1 cellular context compared by ENCODE assay signal in the genomic region with DNA sequence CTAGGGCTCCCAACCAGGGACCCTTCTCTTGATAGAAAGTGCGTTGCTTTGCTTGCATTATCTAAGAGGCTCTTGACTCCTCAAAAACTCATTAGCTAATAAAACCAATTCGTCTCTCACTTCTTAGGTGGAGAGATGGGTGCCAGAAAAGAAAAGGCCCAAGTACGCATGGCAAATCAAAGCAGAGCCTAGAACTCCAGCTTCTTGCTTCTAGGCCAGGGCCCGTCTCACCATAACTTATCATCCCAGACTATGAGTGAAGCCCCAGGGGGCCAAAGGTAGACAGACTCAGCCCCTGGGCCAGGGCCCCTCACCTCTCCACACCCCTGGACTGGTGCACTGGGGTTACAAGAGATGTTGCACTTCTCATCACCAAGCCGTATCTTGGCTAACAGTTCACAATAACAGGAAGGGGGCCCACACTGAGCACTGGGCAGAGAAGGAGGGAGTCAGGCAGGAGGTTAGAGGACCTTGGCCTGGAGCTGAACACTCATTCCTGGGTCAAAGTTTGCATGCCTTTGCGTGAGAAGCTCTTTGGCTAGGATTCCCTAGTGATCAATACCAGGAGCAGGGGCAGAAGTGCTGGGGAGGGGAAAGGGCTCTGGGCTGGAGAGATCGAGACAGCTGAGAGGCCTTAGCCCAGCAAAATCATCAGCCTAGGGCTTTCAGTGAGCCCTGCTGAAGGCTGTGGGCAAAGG.
TF ChIP-seq lines count a peak whose summit lies in the region.

No MANE protein-coding gene starts in this region.

TF ChIP-seq in HepG2, 621 proteins besides CTCF, POLR2A, EP300 and RAD21 (continued from another document and continues in another):
- TF ChIP-seq PRDM10 (CRISPR knock-in tag; IDR thresholded peaks at IDR 0.05; ENCODE audit: low read depth) (no peak), ZNF879 (CRISPR knock-in tag; IDR thresholded peaks at IDR 0.05) (no peak), NR2C2 (CRISPR knock-in tag; IDR thresholded peaks at IDR 0.05; ENCODE audit: borderline replicate concordance) (peak; percentile 91), ZNF589 (CRISPR knock-in tag; conservative IDR thresholded peaks at IDR 0.05) (no peak), TGIF2 (CRISPR knock-in tag; IDR thresholded peaks at IDR 0.05) (no peak), HNF4G (IDR thresholded peaks at IDR 0.05; ENCODE audit: borderline replicate concordance, low read depth, low read length) (peak; percentile 96), HNF4G (CRISPR knock-in tag; IDR thresholded peaks at IDR 0.05; ENCODE audit: borderline replicate concordance, low read depth) (peak; percentile 97), ZFP1 (CRISPR knock-in tag; IDR thresholded peaks at IDR 0.05) (no peak), PHF8 (CRISPR knock-in tag; IDR thresholded peaks at IDR 0.05) (no peak), PRMT3 (CRISPR knock-in tag; IDR thresholded peaks at IDR 0.05; ENCODE audit: borderline replicate concordance, low read depth) (no peak), KAT2B (IDR thresholded peaks at IDR 0.05; ENCODE audit: borderline replicate concordance, low read depth, low read length) (peak; percentile 57), U2AF1 (optimal IDR thresholded peaks at IDR 0.05; ENCODE audit: low read depth, low read length) (no peak), HOXA5 (CRISPR knock-in tag; IDR thresholded peaks at IDR 0.05) (no peak), ZNF569 (CRISPR knock-in tag; IDR thresholded peaks at IDR 0.05; ENCODE audit: borderline replicate concordance) (0 out of 2 replicates have a peak, but pooled peaks have one; percentile 64), ARID5B (CRISPR knock-in tag; IDR thresholded peaks at IDR 0.05) (peak; percentile 93), PHF20 (CRISPR knock-in tag; IDR thresholded peaks at IDR 0.05) (0 out of 2 replicates have a peak, but pooled peaks have one; percentile 46), KDM3A (CRISPR knock-in tag; IDR thresholded peaks at IDR 0.05; ENCODE audit: low read depth) (0 out of 2 replicates have a peak, but pooled peaks have one; percentile 59), ZKSCAN8 (CRISPR knock-in tag; IDR thresholded peaks at IDR 0.05; ENCODE audit: borderline replicate concordance) (0 out of 2 replicates have a peak, but pooled peaks have one; percentile 65), ZNF781 (CRISPR knock-in tag; IDR thresholded peaks at IDR 0.05; ENCODE audit: borderline replicate concordance, not compliant biosample characterization) (no peak), MEF2D (CRISPR knock-in tag; IDR thresholded peaks at IDR 0.05) (peak; percentile 89), KLF6 (CRISPR knock-in tag; IDR thresholded peaks at IDR 0.05) (no peak), POGK (CRISPR knock-in tag; conservative IDR thresholded peaks at IDR 0.05) (no peak; the same call in 1 of the 2 replicates), ZNF83 (CRISPR knock-in tag; IDR thresholded peaks at IDR 0.05; ENCODE audit: borderline replicate concordance) (no peak), AKAP8 (CRISPR knock-in tag; IDR thresholded peaks at IDR 0.05) (no peak), ZNF652 (CRISPR knock-in tag; IDR thresholded peaks at IDR 0.05; ENCODE audit: borderline replicate concordance, low read depth) (peak; percentile 47; the same call in 1 of the 2 replicates), JUND (CRISPR knock-in tag; IDR thresholded peaks at IDR 0.05) (0 out of 2 replicates have a peak, but pooled peaks have one; percentile 54), TP53 (CRISPR knock-in tag; conservative IDR thresholded peaks at IDR 0.05) (no peak), TCF7 (IDR thresholded peaks at IDR 0.05; ENCODE audit: low read depth) (no peak), HNRNPH1 (optimal IDR thresholded peaks at IDR 0.05; ENCODE audit: low read depth, low read length) (no peak), NFE2L2 (IDR thresholded peaks at IDR 0.05; ENCODE audit: low read length) (no peak), ZNF282 (IDR thresholded peaks at IDR 0.05; ENCODE audit: partially characterized antibody) (no peak)
- TF ChIP-seq, protein P1, sequence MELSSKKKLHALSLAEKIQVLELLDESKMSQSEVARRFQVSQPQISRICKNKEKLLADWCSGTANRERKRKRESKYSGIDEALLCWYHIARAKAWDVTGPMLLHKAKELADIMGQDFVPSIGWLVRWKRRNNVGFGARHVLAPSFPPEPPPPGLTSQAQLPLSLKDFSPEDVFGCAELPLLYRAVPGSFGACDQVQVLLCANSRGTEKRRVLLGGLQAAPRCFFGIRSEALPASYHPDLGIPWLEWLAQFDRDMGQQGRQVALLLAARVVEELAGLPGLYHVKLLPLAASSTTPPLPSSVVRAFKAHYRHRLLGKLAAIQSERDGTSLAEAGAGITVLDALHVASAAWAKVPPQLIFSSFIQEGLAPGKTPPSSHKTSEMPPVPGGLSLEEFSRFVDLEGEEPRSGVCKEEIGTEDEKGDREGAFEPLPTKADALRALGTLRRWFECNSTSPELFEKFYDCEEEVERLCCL (CRISPR knock-in tag; IDR thresholded peaks at IDR 0.05; ENCODE audit: borderline replicate concordance): no peak
- TF ChIP-seq, protein P2, sequence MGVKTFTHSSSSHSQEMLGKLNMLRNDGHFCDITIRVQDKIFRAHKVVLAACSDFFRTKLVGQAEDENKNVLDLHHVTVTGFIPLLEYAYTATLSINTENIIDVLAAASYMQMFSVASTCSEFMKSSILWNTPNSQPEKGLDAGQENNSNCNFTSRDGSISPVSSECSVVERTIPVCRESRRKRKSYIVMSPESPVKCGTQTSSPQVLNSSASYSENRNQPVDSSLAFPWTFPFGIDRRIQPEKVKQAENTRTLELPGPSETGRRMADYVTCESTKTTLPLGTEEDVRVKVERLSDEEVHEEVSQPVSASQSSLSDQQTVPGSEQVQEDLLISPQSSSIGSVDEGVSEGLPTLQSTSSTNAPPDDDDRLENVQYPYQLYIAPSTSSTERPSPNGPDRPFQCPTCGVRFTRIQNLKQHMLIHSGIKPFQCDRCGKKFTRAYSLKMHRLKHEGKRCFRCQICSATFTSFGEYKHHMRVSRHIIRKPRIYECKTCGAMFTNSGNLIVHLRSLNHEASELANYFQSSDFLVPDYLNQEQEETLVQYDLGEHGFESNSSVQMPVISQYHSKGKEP (CRISPR knock-in tag; IDR thresholded peaks at IDR 0.05): no peak
- TF ChIP-seq, protein P3, sequence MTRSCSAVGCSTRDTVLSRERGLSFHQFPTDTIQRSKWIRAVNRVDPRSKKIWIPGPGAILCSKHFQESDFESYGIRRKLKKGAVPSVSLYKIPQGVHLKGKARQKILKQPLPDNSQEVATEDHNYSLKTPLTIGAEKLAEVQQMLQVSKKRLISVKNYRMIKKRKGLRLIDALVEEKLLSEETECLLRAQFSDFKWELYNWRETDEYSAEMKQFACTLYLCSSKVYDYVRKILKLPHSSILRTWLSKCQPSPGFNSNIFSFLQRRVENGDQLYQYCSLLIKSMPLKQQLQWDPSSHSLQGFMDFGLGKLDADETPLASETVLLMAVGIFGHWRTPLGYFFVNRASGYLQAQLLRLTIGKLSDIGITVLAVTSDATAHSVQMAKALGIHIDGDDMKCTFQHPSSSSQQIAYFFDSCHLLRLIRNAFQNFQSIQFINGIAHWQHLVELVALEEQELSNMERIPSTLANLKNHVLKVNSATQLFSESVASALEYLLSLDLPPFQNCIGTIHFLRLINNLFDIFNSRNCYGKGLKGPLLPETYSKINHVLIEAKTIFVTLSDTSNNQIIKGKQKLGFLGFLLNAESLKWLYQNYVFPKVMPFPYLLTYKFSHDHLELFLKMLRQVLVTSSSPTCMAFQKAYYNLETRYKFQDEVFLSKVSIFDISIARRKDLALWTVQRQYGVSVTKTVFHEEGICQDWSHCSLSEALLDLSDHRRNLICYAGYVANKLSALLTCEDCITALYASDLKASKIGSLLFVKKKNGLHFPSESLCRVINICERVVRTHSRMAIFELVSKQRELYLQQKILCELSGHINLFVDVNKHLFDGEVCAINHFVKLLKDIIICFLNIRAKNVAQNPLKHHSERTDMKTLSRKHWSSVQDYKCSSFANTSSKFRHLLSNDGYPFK (CRISPR knock-in tag; IDR thresholded peaks at IDR 0.05; ENCODE audit: borderline replicate concordance): peak; percentile 57; the same call in 1 of the 2 replicates
- TF ChIP-seq, protein P4, sequence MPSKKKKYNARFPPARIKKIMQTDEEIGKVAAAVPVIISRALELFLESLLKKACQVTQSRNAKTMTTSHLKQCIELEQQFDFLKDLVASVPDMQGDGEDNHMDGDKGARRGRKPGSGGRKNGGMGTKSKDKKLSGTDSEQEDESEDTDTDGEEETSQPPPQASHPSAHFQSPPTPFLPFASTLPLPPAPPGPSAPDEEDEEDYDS (CRISPR knock-in tag; IDR thresholded peaks at IDR 0.05): 0 out of 2 replicates have a peak, but pooled peaks have one; percentile 63
- TF ChIP-seq, protein P5, sequence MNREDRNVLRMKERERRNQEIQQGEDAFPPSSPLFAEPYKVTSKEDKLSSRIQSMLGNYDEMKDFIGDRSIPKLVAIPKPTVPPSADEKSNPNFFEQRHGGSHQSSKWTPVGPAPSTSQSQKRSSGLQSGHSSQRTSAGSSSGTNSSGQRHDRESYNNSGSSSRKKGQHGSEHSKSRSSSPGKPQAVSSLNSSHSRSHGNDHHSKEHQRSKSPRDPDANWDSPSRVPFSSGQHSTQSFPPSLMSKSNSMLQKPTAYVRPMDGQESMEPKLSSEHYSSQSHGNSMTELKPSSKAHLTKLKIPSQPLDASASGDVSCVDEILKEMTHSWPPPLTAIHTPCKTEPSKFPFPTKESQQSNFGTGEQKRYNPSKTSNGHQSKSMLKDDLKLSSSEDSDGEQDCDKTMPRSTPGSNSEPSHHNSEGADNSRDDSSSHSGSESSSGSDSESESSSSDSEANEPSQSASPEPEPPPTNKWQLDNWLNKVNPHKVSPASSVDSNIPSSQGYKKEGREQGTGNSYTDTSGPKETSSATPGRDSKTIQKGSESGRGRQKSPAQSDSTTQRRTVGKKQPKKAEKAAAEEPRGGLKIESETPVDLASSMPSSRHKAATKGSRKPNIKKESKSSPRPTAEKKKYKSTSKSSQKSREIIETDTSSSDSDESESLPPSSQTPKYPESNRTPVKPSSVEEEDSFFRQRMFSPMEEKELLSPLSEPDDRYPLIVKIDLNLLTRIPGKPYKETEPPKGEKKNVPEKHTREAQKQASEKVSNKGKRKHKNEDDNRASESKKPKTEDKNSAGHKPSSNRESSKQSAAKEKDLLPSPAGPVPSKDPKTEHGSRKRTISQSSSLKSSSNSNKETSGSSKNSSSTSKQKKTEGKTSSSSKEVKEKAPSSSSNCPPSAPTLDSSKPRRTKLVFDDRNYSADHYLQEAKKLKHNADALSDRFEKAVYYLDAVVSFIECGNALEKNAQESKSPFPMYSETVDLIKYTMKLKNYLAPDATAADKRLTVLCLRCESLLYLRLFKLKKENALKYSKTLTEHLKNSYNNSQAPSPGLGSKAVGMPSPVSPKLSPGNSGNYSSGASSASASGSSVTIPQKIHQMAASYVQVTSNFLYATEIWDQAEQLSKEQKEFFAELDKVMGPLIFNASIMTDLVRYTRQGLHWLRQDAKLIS (CRISPR knock-in tag; IDR thresholded peaks at IDR 0.05): no peak
